Comparison of ENCODE assay signal across 20 cellular contexts in the genomic region with DNA sequence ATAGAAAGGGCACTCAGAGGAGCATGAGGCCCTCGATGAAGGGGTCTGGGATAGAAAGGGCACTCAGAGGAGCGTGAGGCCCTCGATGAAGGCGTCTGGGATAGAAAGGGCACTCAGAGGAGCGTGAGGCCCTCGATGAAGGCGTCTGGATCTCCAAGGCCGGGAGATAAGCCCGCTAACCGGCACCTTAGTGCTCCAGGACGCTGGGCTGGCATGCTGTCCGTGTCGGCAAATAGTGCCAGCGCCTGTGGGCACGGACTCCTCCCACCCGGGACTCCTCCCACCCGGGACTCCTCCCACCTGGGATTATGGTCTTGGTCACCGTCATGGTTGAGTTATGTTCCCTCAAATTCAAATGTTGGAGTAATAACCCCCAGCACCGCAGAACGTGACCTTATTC.
A peak's percentile ranks its signal among the peaks of the same experiment; 100 is the strongest.
DNase-seq lines count a peak whose midpoint lies in the region; FAIRE-seq and TF ChIP-seq lines count a peak whose summit lies in the region.
"Had no signal": no experiment of that assay in that cellular context is flagged by ENCODE, and none has a peak within 500 bp of the region (broad histone marks: within the 10 kb centered on the region; RNA-seq: fewer than 3 reads in every experiment).

No MANE protein-coding gene starts in this region.

- H3K4me3 ChIP-seq in kidney (ENCODE audit: low read length in 2 of 2): no peak overlapping the region
- H3K4me3 ChIP-seq in sigmoid colon: no peak overlapping the region
- H3K4me3 ChIP-seq: A549, GM23338 had no signal

- no peaks in the 10 kb centered on the region for H3K36me3 Mint-ChIP-seq in osteocyte (ENCODE audit: unreplicated experiment)
- H3K36me3 Mint-ChIP-seq: CD4-positive, CD25-positive, alpha-beta regulatory T cell; CD8-positive, alpha-beta memory T cell had no signal

- H3K4me3 Mint-ChIP-seq in osteocyte (ENCODE audit: unreplicated experiment): no peak overlapping the region
- H3K4me3 Mint-ChIP-seq: CD4-positive, CD25-positive, alpha-beta regulatory T cell; GM23338 had no signal

- FAIRE-seq in kidney (lab: Jason Lieb, UNC): no peak
- FAIRE-seq: A549, D721Med, G401.6, GM12891, H54 had no signal

- WGBS in sigmoid colon, 2 donors: 84 to 90% methylated on average over 20 of the region's 20 CpGs

- H3K27ac ChIP-seq in kidney (ENCODE audit: low read depth in 2 of 2, low read length in 2 of 2) (no peak overlapping the region), sigmoid colon (no peak overlapping the region)
- H3K27ac ChIP-seq: 22Rv1, A549 had no signal

- no peak overlapping the region for H3K9ac ChIP-seq in kidney (ENCODE audit: low read length in 2 of 2)

- peaks cover 0 to 25% (median 0%) of the 10 kb centered on the region in 3 donors for H3K27me3 ChIP-seq in sigmoid colon

- no peak for TF ChIP-seq POLR2A in sigmoid colon (IDR thresholded peaks at IDR 0.05)

- H3K4me1 ChIP-seq in kidney (ENCODE audit: control insufficient read depth in 1 of 2, insufficient read depth in 1 of 2, low read depth in 1 of 2, low read length in 2 of 2) (no peaks in the 10 kb centered on the region), sigmoid colon (no peaks in the 10 kb centered on the region)

- intact Hi-C loops in kidney (cut with DNase I) (no loop called here), sigmoid colon (cut with DNase I) (no loop called here)

- no peaks in the 10 kb centered on the region for H3K9me3 Mint-ChIP-seq in osteocyte (ENCODE audit: unreplicated experiment)
- H3K9me3 Mint-ChIP-seq: CD4-positive, CD25-positive, alpha-beta regulatory T cell; CD8-positive, alpha-beta memory T cell; GM23338 had no signal

- peak; percentile 10 for DNase-seq in activated naive CD4-positive, alpha-beta T cell treated with anti-CD3 and anti-CD28 coated beads, Interleukin-2, amount 50 U/mL, for 16 hours
- no peak for DNase-seq in activated naive CD4-positive, alpha-beta T cell (lab: John Stamatoyannopoulos, UW)
- peak; percentile 57 for DNase-seq in kidney
- peak; percentile 38 for DNase-seq in sigmoid colon
- DNase-seq in Ammon's horn (ENCODE audit: low spot score): no peak
- no peak for DNase-seq in stimulated activated CD4-positive, alpha-beta T cell treated with anti-CD3 and anti-CD28 coated beads, Interleukin-12 subunit alpha, Interleukin-12 subunit beta, amount 100 ng/mL, for 4 hours
- no peak for DNase-seq in osteocyte (ENCODE audit: extremely low spot score, unreplicated experiment)
- DNase-seq: AML-193; C1 segment of cervical spinal cord; CD4-positive, CD25-positive, alpha-beta regulatory T cell; COR-L47; HCEC 1CT had no signal

- H3K27ac Mint-ChIP-seq in osteocyte (ENCODE audit: unreplicated experiment): no peak overlapping the region
- H3K27ac Mint-ChIP-seq: CD4-positive, CD25-positive, alpha-beta regulatory T cell; GM23338 had no signal

- TF ChIP-seq CTCF in kidney (IDR thresholded peaks at IDR 0.05; ENCODE audit: borderline replicate concordance, extremely low read depth, insufficient read depth) (no peak), sigmoid colon (IDR thresholded peaks at IDR 0.05) (no peak), osteocyte (IDR thresholded peaks at IDR 0.05) (no peak)

- TF ChIP-seq EP300 in sigmoid colon (IDR thresholded peaks at IDR 0.05): no peak

- peaks cover 3% of the 10 kb centered on the region for H3K27me3 Mint-ChIP-seq in osteocyte (ENCODE audit: unreplicated experiment)

- peaks cover 10% of the 10 kb centered on the region for H3K4me1 Mint-ChIP-seq in osteocyte (ENCODE audit: unreplicated experiment)
- H3K4me1 Mint-ChIP-seq: CD4-positive, CD25-positive, alpha-beta regulatory T cell; CD8-positive, alpha-beta memory T cell had no signal

- H3K36me3 ChIP-seq in kidney (ENCODE audit: control insufficient read depth in 1 of 2, insufficient read depth in 2 of 2, low read length in 2 of 2) (no peaks in the 10 kb centered on the region), sigmoid colon (no peaks in the 10 kb centered on the region)

- no peaks in the 10 kb centered on the region for H3K9me3 ChIP-seq in kidney (ENCODE audit: control insufficient read depth in 1 of 2, low read length in 2 of 2)
- H3K9me3 ChIP-seq in sigmoid colon: no peaks in the 10 kb centered on the region
- H3K9me3 ChIP-seq: A549 had no signal

Comparison
In these comparisons a context has a peak if more than half of its experiments do, and no peak if none do; other contexts are left out.
1. DNase-seq: peak in activated naive CD4-positive, alpha-beta T cell treated with anti-CD3 and anti-CD28 coated beads, Interleukin-2, amount 50 U/mL, for 16 hours (single experiment), kidney (single experiment) and sigmoid colon (single experiment); none in activated naive CD4-positive, alpha-beta T cell (0 of 4), Ammon's horn (single experiment), stimulated activated CD4-positive, alpha-beta T cell treated with anti-CD3 and anti-CD28 coated beads, Interleukin-12 subunit alpha, Interleukin-12 subunit beta, amount 100 ng/mL, for 4 hours (single experiment) and osteocyte (single experiment).